Comparison of ENCODE assay signal across 1 cellular context in genomic region chr1:178532392-178532791, GRCh38.
TF ChIP-seq lines count a peak whose summit lies in the region.

No MANE protein-coding gene starts in this region.

TF ChIP-seq in GM12878, 131 proteins besides CTCF, POLR2A, EP300 and RAD21 (continued from another document):
- no peak for TF ChIP-seq E2F8 (IDR thresholded peaks at IDR 0.05; ENCODE audit: low read depth, partially characterized antibody)
- TF ChIP-seq YY1 (IDR thresholded peaks at IDR 0.05; ENCODE audit: low read depth, low read length) = peak; percentile 48; the same call in 1 of the 2 replicates
- TF ChIP-seq MTA3 (IDR thresholded peaks at IDR 0.05; ENCODE audit: borderline replicate concordance, low read length) = no peak
- TF ChIP-seq PBX3 (IDR thresholded peaks at IDR 0.05; ENCODE audit: insufficient replicate concordance, low read depth, low read length) = no peak
- TF ChIP-seq ZSCAN29 (IDR thresholded peaks at IDR 0.05) = no peak
- TF ChIP-seq POLR2AphosphoS2 (IDR thresholded peaks at IDR 0.05; ENCODE audit: low read depth, low read length) = no peak
- TF ChIP-seq SMC3 (IDR thresholded peaks at IDR 0.05; ENCODE audit: borderline replicate concordance, low read length) = peak; percentile 87
- TF ChIP-seq HSF1 (IDR thresholded peaks at IDR 0.05; ENCODE audit: low read depth, low read length) = no peak
TF ChIP-seq in GM12878: peak in this region for 3.
